ENCODE assay signal across 1 cellular context in genomic region chr5:67902497-67902830, GRCh38.
TF ChIP-seq lines count a peak whose summit lies in the region.

No MANE protein-coding gene starts in this region.

TF ChIP-seq in H1, 55 proteins besides CTCF, POLR2A, EP300 and RAD21 (continued from another document):
- TF ChIP-seq CEBPB (IDR thresholded peaks at IDR 0.05; ENCODE audit: low read depth, low read length) (no peak), RNF2 (IDR thresholded peaks at IDR 0.05; ENCODE audit: borderline replicate concordance, low read depth, low read length, missing control alignments, poor library complexity, severe bottlenecking) (no peak), TBP (IDR thresholded peaks at IDR 0.05; ENCODE audit: low read depth, low read length) (no peak), ATF3 (IDR thresholded peaks at IDR 0.05; ENCODE audit: insufficient read depth, low read depth, low read length) (no peak), CHD2 (IDR thresholded peaks at IDR 0.05; ENCODE audit: low read length) (no peak), HDAC2 (IDR thresholded peaks at IDR 0.05; ENCODE audit: borderline replicate concordance in 1 of 2, low read depth in 2 of 2, low read length in 2 of 2) (no peak), NRF1 (IDR thresholded peaks at IDR 0.05; ENCODE audit: low read depth, low read length) (no peak), CREB1 (IDR thresholded peaks at IDR 0.05) (no peak), CBX5 (IDR thresholded peaks at IDR 0.05; ENCODE audit: low read depth, low read length) (no peak), JUND (IDR thresholded peaks at IDR 0.05; ENCODE audit: low read length) (no peak)
